In genomic region chr11:47858169-47858543, GRCh38 we compare ENCODE assay signal across 13 cellular contexts. TPM values are rescaled to one million over a fixed set of nuclear protein-coding genes. Genes with fewer than 3 reads are reported as not detected.
A peak's percentile ranks its signal among the peaks of the same experiment; 100 is the strongest.
DNase-seq lines count a peak whose midpoint lies in the region; ATAC-seq and TF ChIP-seq lines count a peak whose summit lies in the region.
"Had no signal": no experiment of that assay in that cellular context is flagged by ENCODE, and none has a peak within 500 bp of the region (broad histone marks: within the 10 kb centered on the region; RNA-seq: fewer than 3 reads in every experiment).

No MANE protein-coding gene starts in this region.

- no peaks in the 10 kb centered on the region for H3K27me3 Mint-ChIP-seq in MCF 10A (ENCODE audit: insufficient read depth, unreplicated experiment)

- no peak for TF ChIP-seq CTCF in MCF 10A (IDR thresholded peaks at IDR 0.05; ENCODE audit: unreplicated experiment)
- no peak for TF ChIP-seq CTCF in breast epithelium (IDR thresholded peaks at IDR 0.05)
- no peak for TF ChIP-seq CTCF in tibial nerve (IDR thresholded peaks at IDR 0.05)

- 9 to 21% methylated on average over 7 of the region's 7 CpGs for WGBS in tibial nerve, 2 donors

- TF ChIP-seq POLR2A in breast epithelium (IDR thresholded peaks at IDR 0.05) (no peak), tibial nerve (IDR thresholded peaks at IDR 0.05) (no peak)

- intact Hi-C loops in MCF 10A (cut with micrococcal nuclease): loop anchor here (5.0 kb wide), 1 partner anchor 254 kb away; no protein-coding TSS in a partner anchor
- intact Hi-C loops in breast epithelium (cut with DNase I; ENCODE audit: low total_unique reads): no loop called here

- H3K36me3 Mint-ChIP-seq in MCF 10A (ENCODE audit: insufficient read depth, unreplicated experiment): no peaks in the 10 kb centered on the region

- peak; percentile 58 for ATAC-seq in SK-N-SH treated with all-trans-retinoic acid at 6 μM for 48 hours
- ATAC-seq in HG02938 (IDR thresholded peaks at IDR 0.05; ENCODE audit: unreplicated experiment): no peak

- CTCF ChIA-PET in MCF 10A (lab: Yijun Ruan, JAX): no interaction called here

- no peak overlapping the region for H3K4me3 ChIP-seq in breast epithelium
- no peak overlapping the region for H3K4me3 ChIP-seq in tibial nerve
- H3K4me3 ChIP-seq: lung, tibial artery had no signal

- H3K27me3 ChIP-seq in breast epithelium (no peaks in the 10 kb centered on the region), tibial nerve (no peaks in the 10 kb centered on the region)
- H3K27me3 ChIP-seq: tibial artery had no signal

- no peaks in the 10 kb centered on the region for H3K9me3 Mint-ChIP-seq in MCF 10A (ENCODE audit: unreplicated experiment)

- POLR2A ChIA-PET in MCF 10A (lab: Yijun Ruan, JAX): interaction anchor here (0.7 to 1.0 kb wide), 4 partner anchors 10 to 232 kb away, joined by 3 read pairs; partner anchors contain the start of gene NUP160

- TF ChIP-seq EP300 in tibial nerve (IDR thresholded peaks at IDR 0.05): peak in 1 of 2 donors; percentile 68

- no peak overlapping the region for H3K27ac Mint-ChIP-seq in MCF 10A (ENCODE audit: low read depth, unreplicated experiment)

- BruUV-seq in MCF 10A (replicated peaks; lab: Mats Ljungman, UMichigan): no TSS peak

- peaks cover 23% of the 10 kb centered on the region for H3K4me1 Mint-ChIP-seq in MCF 10A (ENCODE audit: insufficient read depth, unreplicated experiment)

- H3K27ac ChIP-seq in breast epithelium (no peak overlapping the region), tibial nerve (peak overlapping the region; percentile 5 to 76 (median 42))
- H3K27ac ChIP-seq: tibial artery had no signal

- H3K4me1 ChIP-seq in breast epithelium (no peaks in the 10 kb centered on the region), tibial nerve (peaks cover 0 to 35% (median 15%) of the 10 kb centered on the region in 4 donors)

- H3K4me3 Mint-ChIP-seq in MCF 10A (ENCODE audit: unreplicated experiment): no peak overlapping the region

- DNase-seq in MCF 10A (ENCODE audit: unreplicated experiment) (peak; percentile 89), breast epithelium (ENCODE audit: low spot score in 2 of 2) (no peak), foreskin melanocyte (peak; percentile 75), tibial nerve (ENCODE audit: low spot score in 2 of 2) (no peak), D341Med (ENCODE audit: low spot score) (no peak), NOMO-1 treated with DMSO at 0.1 percent for 48 hours (lab: John Stamatoyannopoulos, UW; ENCODE audit: unreplicated experiment) (no peak)
- DNase-seq: C1 segment of cervical spinal cord, cortex of kidney, Kasumi-1 had no signal

- H3K36me3 ChIP-seq in breast epithelium (no peaks in the 10 kb centered on the region), tibial nerve (no peaks in the 10 kb centered on the region)
- H3K36me3 ChIP-seq: tibial artery had no signal

- H3K9me3 ChIP-seq in breast epithelium (no peaks in the 10 kb centered on the region), tibial nerve (no peaks in the 10 kb centered on the region)
- H3K9me3 ChIP-seq: tibial artery had no signal

TF ChIP-seq in SK-N-SH treated with all-trans-retinoic acid at 6 μM for 48 hours, 23 proteins besides CTCF, POLR2A, EP300 and RAD21 (continues in another document):
- TF ChIP-seq CSRNP3 (CRISPR knock-in tag; IDR thresholded peaks at IDR 0.05): no peak
- TF ChIP-seq SNAI2 (CRISPR knock-in tag; IDR thresholded peaks at IDR 0.05): no peak
- TF ChIP-seq BACH2 (CRISPR knock-in tag; IDR thresholded peaks at IDR 0.05; ENCODE audit: borderline replicate concordance): no peak
- no peak for TF ChIP-seq ARNTL (CRISPR knock-in tag; IDR thresholded peaks at IDR 0.05; ENCODE audit: borderline replicate concordance, low read depth)
- TF ChIP-seq PATZ1 (CRISPR knock-in tag; IDR thresholded peaks at IDR 0.05; ENCODE audit: borderline replicate concordance): no peak
- TF ChIP-seq OSR1 (CRISPR knock-in tag; IDR thresholded peaks at IDR 0.05): no peak
- no peak for TF ChIP-seq POU6F1 (CRISPR knock-in tag; IDR thresholded peaks at IDR 0.05; ENCODE audit: borderline replicate concordance, low read depth)
- TF ChIP-seq TSHZ2 (CRISPR knock-in tag; IDR thresholded peaks at IDR 0.05): no peak
- no peak for TF ChIP-seq ZC3H10 (CRISPR knock-in tag; IDR thresholded peaks at IDR 0.05)
- TF ChIP-seq CREB5 (CRISPR knock-in tag; IDR thresholded peaks at IDR 0.05; ENCODE audit: low read depth): no peak
- no peak for TF ChIP-seq CSDC2 (CRISPR knock-in tag; IDR thresholded peaks at IDR 0.05)
- TF ChIP-seq ESRRG (CRISPR knock-in tag; IDR thresholded peaks at IDR 0.05): no peak
- no peak for TF ChIP-seq PPARA (CRISPR knock-in tag; IDR thresholded peaks at IDR 0.05; ENCODE audit: borderline replicate concordance)
- TF ChIP-seq RARB (CRISPR knock-in tag; IDR thresholded peaks at IDR 0.05): no peak

RNA-seq across cellular contexts. Expression of gene NUP160, which starts 10.0 kb away (rescaled TPM):
- total RNA-seq in MCF 10A (2022) (32.0 and 33.8 TPM in 2 replicates), breast epithelium (10 to 100 TPM; 28.2 to 41.4 (median 40.6) TPM), tibial nerve (10 to 100 TPM; 26.3 to 39.8 (median 28.6) TPM)

Comparison
In these comparisons a context has a peak if more than half of its experiments do, and no peak if none do; other contexts are left out.
1. DNase-seq: peak in MCF 10A (single experiment) and foreskin melanocyte (single experiment); none in breast epithelium (0 of 2), tibial nerve (0 of 2), D341Med (single experiment) and NOMO-1 treated with DMSO at 0.1 percent for 48 hours (single experiment).
2. H3K27ac ChIP-seq: peak in tibial nerve (4 of 4); none in breast epithelium (0 of 2).